ENCODE assay signal across 12 cellular contexts in the genomic region with DNA sequence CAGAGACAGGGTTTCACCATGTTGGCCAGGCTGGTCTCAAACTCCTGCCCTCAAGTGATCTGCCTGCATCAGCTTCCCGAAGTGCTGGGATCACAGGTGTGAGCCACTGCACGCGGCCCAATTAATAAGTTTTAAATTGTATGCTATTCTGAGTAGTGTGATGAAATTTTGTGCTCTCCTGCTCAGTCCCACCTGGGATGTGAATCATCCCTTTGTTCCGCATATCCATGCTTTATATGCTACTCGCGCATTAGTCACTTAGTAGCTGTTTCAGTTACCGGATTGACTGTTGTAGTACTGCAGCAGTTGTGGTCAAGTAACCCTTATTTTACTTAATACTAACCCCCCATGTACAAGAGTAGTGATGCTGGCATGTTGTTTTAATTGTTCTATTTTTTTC. TPM values are rescaled to one million over a fixed set of nuclear protein-coding genes. Genes with fewer than 3 reads are reported as not detected.
DNase-seq lines count a peak whose midpoint lies in the region; ATAC-seq and TF ChIP-seq lines count a peak whose summit lies in the region.
"Had no signal": no experiment of that assay in that cellular context is flagged by ENCODE, and none has a peak within 500 bp of the region (broad histone marks: within the 10 kb centered on the region; RNA-seq: fewer than 3 reads in every experiment).

No MANE protein-coding gene starts in this region.

- DNase-seq in Daoy (ENCODE audit: low read depth) (peak; percentile 51), LHCN-M2 (ENCODE audit: low read depth) (peak; percentile 88), astrocyte of the spinal cord (ENCODE audit: low read depth, low spot score) (peak; percentile 79), lung microvascular endothelial cell (ENCODE audit: low read depth in 2 of 2) (peak; percentile 64 to 85), NCI-H1048 (lab: John Stamatoyannopoulos, UW) (no peak), AML-193 (lab: John Stamatoyannopoulos, UW) (no peak)
- DNase-seq: DMS53, glutamatergic neuron, mesendoderm, MM.1S had no signal

- no peak overlapping the region for H3K4me3 ChIP-seq in astrocyte of the spinal cord (ENCODE audit: low read depth, low read length)

- TF ChIP-seq CTCF in astrocyte of the spinal cord (IDR thresholded peaks at IDR 0.05; ENCODE audit: low read depth, low read length): no peak

- in situ Hi-C loops in astrocyte of the spinal cord (cut with HindIII; ENCODE audit: low sequenced_read_pairs): no loop called here

- ATAC-seq in HG03159 (IDR thresholded peaks at IDR 0.05; ENCODE audit: unreplicated experiment) (no peak), HG02884 (IDR thresholded peaks at IDR 0.05; ENCODE audit: unreplicated experiment) (no peak)

RNA-seq across cellular contexts. Expression of gene OIT3, which starts 47.3 kb away (rescaled TPM):
- not detected in 2 replicates for total RNA-seq in Daoy (2014; rRNA removed; shearing (Covaris generic))
- 0.06 TPM in 1 of 2 replicates, not detected in the other for total RNA-seq in LHCN-M2 (2014; rRNA removed)
- polyA plus RNA-seq in LHCN-M2 (2012): 0.05 TPM
- total RNA-seq in lung microvascular endothelial cell: under 0.01 TPM in 2 replicates

Comparison
In these comparisons a context has a peak if more than half of its experiments do, and no peak if none do; other contexts are left out.
1. DNase-seq: peak in Daoy (single experiment), LHCN-M2 (single experiment), astrocyte of the spinal cord (single experiment) and lung microvascular endothelial cell (2 of 2); none in NCI-H1048 (single experiment) and AML-193 (0 of 2).